Comparison of ENCODE assay signal across 8 cellular contexts in genomic region chr1:39102537-39103320, GRCh38.
DNase-seq lines count a peak whose midpoint lies in the region; ATAC-seq and TF ChIP-seq lines count a peak whose summit lies in the region.

No MANE protein-coding gene starts in this region.

- H3K36me3 ChIP-seq in BLaER1 (no peaks in the 10 kb centered on the region), SK-N-SH (replicated peaks in 1 of 2; ENCODE audit: control insufficient read depth in 1 of 2, insufficient read depth in 2 of 2, low read length in 1 of 2) (no peaks in the 10 kb centered on the region), colonic mucosa (no peaks in the 10 kb centered on the region), stomach smooth muscle (ENCODE audit: control insufficient read depth in 2 of 2, insufficient read depth in 2 of 2, low read length in 2 of 2) (no peaks in the 10 kb centered on the region)

- H2AFZ ChIP-seq in SK-N-SH (ENCODE audit: low read depth), result no peak overlapping the region

- H4K20me1 ChIP-seq in BLaER1 (peaks cover 10% of the 10 kb centered on the region), SK-N-SH (ENCODE audit: insufficient read depth) (peaks cover 6% of the 10 kb centered on the region; the same call in 1 of the 2 replicates)

- intact Hi-C loops in colonic mucosa (cut with DNase I) (loop anchor here (2.0 kb wide), 1 partner anchor 88 kb away; no protein-coding TSS in a partner anchor), left colon (cut with DNase I, micrococcal nuclease) (no loop called here)

- WGBS in SK-N-SH (ENCODE audit: low lambda C conversion rate), result 35% methylated on average over 11 of the region's 11 CpGs

- peaks cover 22% of the 10 kb centered on the region for H3F3A ChIP-seq in SK-N-SH (replicated peaks; ENCODE audit: insufficient read depth)

- H3K9me3 ChIP-seq in BLaER1 (no peaks in the 10 kb centered on the region), SK-N-SH (no peaks in the 10 kb centered on the region), colonic mucosa (no peaks in the 10 kb centered on the region), stomach smooth muscle (ENCODE audit: control insufficient read depth in 2 of 2, low read length in 2 of 2) (no peaks in the 10 kb centered on the region)

- peak overlapping the region; percentile 97 for H3K4me2 ChIP-seq in BLaER1
- H3K4me2 ChIP-seq in SK-N-SH, result peak overlapping the region; percentile 94

- TF ChIP-seq EP300 in SK-N-SH (IDR thresholded peaks at IDR 0.05; ENCODE audit: borderline replicate concordance in 1 of 2, low read depth in 1 of 2, low read length in 1 of 2), result 0 out of 4 replicates have a peak, but pooled peaks of 1 of the 2 experiments have one; percentile 11

- CTCF ChIA-PET in SK-N-SH (lab: Yijun Ruan, JAX), result interaction anchor here (0.7 to 10.9 kb wide), 23 partner anchors 8 to 443 kb away, joined by 3 to 188 read pairs (median 4); no protein-coding TSS in a partner anchor

- peak; percentile 74 for TF ChIP-seq CTCF in SK-N-SH (IDR thresholded peaks at IDR 0.05)
- TF ChIP-seq CTCF in colonic mucosa (IDR thresholded peaks at IDR 0.05), result peak; percentile 57

- peak; percentile 36 for ATAC-seq in GM18909 (IDR thresholded peaks at IDR 0.05; ENCODE audit: poor library complexity, unreplicated experiment)
- peak; percentile 30 for ATAC-seq in left colon

- H3K9me2 ChIP-seq in SK-N-SH, result no peaks in the 10 kb centered on the region

- H3K9ac ChIP-seq in BLaER1 (peak overlapping the region; percentile 95), SK-N-SH (peak overlapping the region; percentile 80; the same call in 1 of the 2 replicates), colonic mucosa (ENCODE audit: low read depth in 2 of 2, low read length in 2 of 2) (no peak overlapping the region), stomach smooth muscle (ENCODE audit: low read length in 2 of 2) (peak overlapping the region; percentile 6 to 67)

- DNase-seq in NCI-H1436 (lab: John Stamatoyannopoulos, UW) (peak; percentile 69), SK-N-SH (peak; percentile 79), colonic mucosa (peak; percentile 34), left colon (peak; percentile 38 to 44), amniotic stem cell (lab: John Stamatoyannopoulos, UW) (no peak)

- POLR2A ChIA-PET in SK-N-SH (lab: Yijun Ruan, JAX), result no interaction called here

- peak overlapping the region; percentile 95; the same call in 1 of the 2 replicates for H3K27ac ChIP-seq in BLaER1
- peak overlapping the region; percentile 40 to 83; a peak in 3 of 4 replicates for H3K27ac ChIP-seq in SK-N-SH (ENCODE audit: low read depth in 2 of 2, low read length in 1 of 2)
- H3K27ac ChIP-seq in colonic mucosa, result peak overlapping the region; percentile 95
- H3K27ac ChIP-seq in stomach smooth muscle (ENCODE audit: low read length), result peak overlapping the region; percentile 8

- H3K27me3 ChIP-seq in BLaER1, result no peaks in the 10 kb centered on the region
- H3K27me3 ChIP-seq in SK-N-SH (ENCODE audit: insufficient read depth), result no peaks in the 10 kb centered on the region
- no peaks in the 10 kb centered on the region for H3K27me3 ChIP-seq in colonic mucosa
- no peaks in the 10 kb centered on the region for H3K27me3 ChIP-seq in stomach smooth muscle (ENCODE audit: control insufficient read depth in 1 of 2, insufficient read depth in 2 of 2, low read length in 2 of 2)

- H3K4me1 ChIP-seq in BLaER1, result peaks cover 59% of the 10 kb centered on the region
- H3K4me1 ChIP-seq in SK-N-SH (ENCODE audit: control insufficient read depth in 1 of 2, insufficient read depth in 2 of 2, low read depth in 1 of 2, low read length in 1 of 2), result peaks cover 30 to 32% of the 10 kb centered on the region in 2 experiments
- H3K4me1 ChIP-seq in colonic mucosa, result peaks cover 7% of the 10 kb centered on the region
- H3K4me1 ChIP-seq in stomach smooth muscle (ENCODE audit: control insufficient read depth, insufficient read depth, low read length), result peaks cover 49% of the 10 kb centered on the region

- TF ChIP-seq RAD21 in SK-N-SH (IDR thresholded peaks at IDR 0.05; ENCODE audit: low read length), result peak; percentile 98

- H3K79me2 ChIP-seq in SK-N-SH (ENCODE audit: insufficient read depth), result peaks cover 39% of the 10 kb centered on the region

- peak overlapping the region; percentile 48 for H3K4me3 ChIP-seq in BLaER1
- peak overlapping the region in 1 of 2 experiments; percentile 78; a peak in 1 of 4 replicates for H3K4me3 ChIP-seq in SK-N-SH (ENCODE audit: low read depth in 2 of 2, low read length in 1 of 2)
- no peak overlapping the region for H3K4me3 ChIP-seq in colonic mucosa
- H3K4me3 ChIP-seq in stomach smooth muscle (ENCODE audit: low read length in 2 of 2), result no peak overlapping the region

TF ChIP-seq in SK-N-SH, 30 proteins besides CTCF, POLR2A, EP300 and RAD21:
- TF ChIP-seq NRF1 (IDR thresholded peaks at IDR 0.05; ENCODE audit: low read depth, low read length) (peak; percentile 18; the same call in 1 of the 2 replicates), GABPA (IDR thresholded peaks at IDR 0.05; ENCODE audit: low read depth) (no peak), SMC3 (IDR thresholded peaks at IDR 0.05; ENCODE audit: low read depth, low read length) (peak; percentile 89)

Comparison
In these comparisons a context has a peak if more than half of its experiments do, and no peak if none do; other contexts are left out.
1. H3K27ac ChIP-seq: peak in every context shown above with its lines; median percentile 95 in BLaER1; 95 in colonic mucosa; 62 in SK-N-SH; 8 in stomach smooth muscle.
2. H3K9ac ChIP-seq: peak in BLaER1 (single experiment), SK-N-SH (single experiment) and stomach smooth muscle (2 of 2); none in colonic mucosa (0 of 2).